Comparison of ENCODE assay signal across 38 cellular contexts in the genomic region with DNA sequence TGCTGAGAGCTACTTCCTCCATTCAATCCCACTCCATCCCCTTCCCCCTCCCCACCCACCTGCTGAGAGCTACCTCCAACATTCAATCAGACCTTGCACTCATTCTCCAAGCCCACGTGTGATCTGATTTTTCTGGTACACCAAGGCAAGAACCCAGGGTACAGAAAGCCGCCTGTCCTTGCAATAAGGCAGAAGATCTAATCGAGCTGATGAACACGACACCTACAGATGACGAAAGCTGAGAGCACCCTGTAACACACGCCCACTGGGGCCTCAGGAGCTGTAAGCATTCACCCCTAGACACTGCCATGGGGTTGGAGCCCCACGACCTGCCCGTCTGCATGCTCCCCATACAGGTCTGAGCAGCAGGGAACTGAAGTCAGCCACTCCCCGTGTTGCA. TPM values are rescaled to one million over a fixed set of nuclear protein-coding genes. Genes with fewer than 3 reads are reported as not detected.
"Had no signal": no experiment of that assay in that cellular context is flagged by ENCODE, and none has a peak within 500 bp of the region (broad histone marks: within the 10 kb centered on the region; RNA-seq: fewer than 3 reads in every experiment).

No MANE protein-coding gene starts in this region.

- H3K27ac ChIP-seq: KMS-11, PC-9, RWPE1, SJCRH30, SK-N-MC had no signal

- H3K4me1 ChIP-seq: SJCRH30 had no signal

- FAIRE-seq: RCC 7860 had no signal

- H3K9me3 ChIP-seq: SJCRH30 had no signal

- H3K27me3 Mint-ChIP-seq: T-cell had no signal

- H3K36me3 ChIP-seq: SJCRH30 had no signal

- H3K27me3 ChIP-seq: SJCRH30 had no signal

- H3K4me3 ChIP-seq: PC-9, SJCRH30, SK-N-MC had no signal

- H3K27ac Mint-ChIP-seq: T-cell had no signal

- H3K4me2 ChIP-seq: KMS-11, PC-9 had no signal

- H3K4me3 Mint-ChIP-seq: T-cell had no signal

- H3K9ac ChIP-seq: KMS-11 had no signal

- DNase-seq: Karpas-422, MM.1S, NCI-H1048, NCI-H1092 treated with DMSO at 0.1 percent for 48 hours, NCI-H1105 treated with DMSO at 0.1 percent for 48 hours, NCI-H1417, NCI-H1436, NCI-H146, NCI-H1694, NCI-H187, NCI-H1930, NCI-H2029 treated with DMSO at 0.1 percent for 48 hours, NCI-H2081 treated with DMSO at 0.1 percent for 48 hours, NCI-H2107, NCI-H2171 treated with DMSO at 0.1 percent for 48 hours, NCI-H2227 treated with DMSO at 0.1 percent for 48 hours, NCI-H446 treated with DMSO at 0.1 percent for 48 hours, NCI-H510A, NCI-H524, NCI-H526, NCI-H69, NCI-H748 treated with DMSO at 0.1 percent for 48 hours, NCI-H82, PC-9, SHP77, SIG-M5, SJCRH30, T-cell had no signal

- H3K4me1 Mint-ChIP-seq: T-cell had no signal

- H3K36me3 Mint-ChIP-seq: T-cell had no signal

- H2AFZ ChIP-seq: PC-9 had no signal

RNA-seq across cellular contexts. Expression of a gene that starts 58.3 kb away (rescaled TPM):
- total RNA-seq: LHCN-M2, MCF 10A, OCI-LY7, PC-9, Right ventricle myocardium inferior, RPMI7951, SJCRH30, SK-MEL-5, T-cell had no signal
